8 cellular contexts compared by ENCODE assay signal in the genomic region with DNA sequence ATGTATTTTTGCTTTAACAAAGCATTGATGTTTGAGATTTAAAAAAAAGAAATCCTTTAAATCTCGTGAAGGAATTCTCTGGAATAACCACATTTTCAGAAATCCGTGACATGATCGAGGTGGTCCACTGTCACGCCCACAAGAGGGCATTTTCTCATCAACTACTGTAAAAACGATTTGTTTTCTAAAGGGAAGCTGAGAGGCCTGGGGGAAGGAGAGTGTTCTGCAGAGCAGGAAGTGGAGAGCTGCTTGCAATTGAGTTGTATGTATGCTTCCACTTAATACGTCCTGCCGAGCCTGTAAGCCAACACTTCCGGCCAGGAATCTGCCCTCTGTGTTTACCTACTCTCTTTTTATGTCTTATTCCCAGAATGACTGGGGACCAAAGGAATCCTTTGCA. TPM values are rescaled to one million over a fixed set of nuclear protein-coding genes. Genes with fewer than 3 reads are reported as not detected.
DNase-seq lines count a peak whose midpoint lies in the region; ATAC-seq, FAIRE-seq and TF ChIP-seq lines count a peak whose summit lies in the region.

No MANE protein-coding gene starts in this region.

- ATAC-seq in HG03565 (IDR thresholded peaks at IDR 0.05; ENCODE audit: unreplicated experiment) = peak; percentile 46

- intact Hi-C loops in posterior vena cava (cut with DNase I) = no loop called here

- FAIRE-seq in D721Med (lab: Jason Lieb, UNC) = no peak

- DNase-seq in D721Med (ENCODE audit: insufficient read length, low spot score) (no peak), GM20000 (ENCODE audit: low spot score) (peak; percentile 57), NOMO-1 treated with DMSO at 0.1 percent for 48 hours (lab: John Stamatoyannopoulos, UW; ENCODE audit: unreplicated experiment) (peak; percentile 78), dermis blood vessel endothelial cell (peak; percentile 79), lung microvascular endothelial cell (ENCODE audit: low read depth in 2 of 2) (peak; percentile 63 to 69), posterior vena cava (ENCODE audit: low spot score) (no peak)
- DNase-seq in activated T-cell treated with anti-CD3 and anti-CD28 coated beads, Interleukin-2, amount 50 U/mL, for 1 hour = no peak

- TF ChIP-seq CTCF in D721Med (IDR thresholded peaks at IDR 0.05; ENCODE audit: insufficient read depth, missing control alignments) (peak; percentile 27), GM20000 (IDR thresholded peaks at IDR 0.05; ENCODE audit: extremely low read depth, missing control alignments) (no peak)

RNA-seq across cellular contexts. Expression of a gene that starts 19.4 kb away (rescaled TPM):
- total RNA-seq in dermis blood vessel endothelial cell (3.7 and 5.8 TPM in 2 replicates), lung microvascular endothelial cell (1.5 and 3.4 TPM in 2 replicates), posterior vena cava (10 to 100 TPM in 1 of 2 donors, 1 to 10 TPM in 1; 9.9 to 10.6 TPM)

Comparison
In these comparisons a context has a peak if more than half of its experiments do, and no peak if none do; other contexts are left out.
1. DNase-seq: peak in GM20000 (single experiment), NOMO-1 treated with DMSO at 0.1 percent for 48 hours (single experiment), dermis blood vessel endothelial cell (single experiment) and lung microvascular endothelial cell (2 of 2); none in D721Med (single experiment), activated T-cell treated with anti-CD3 and anti-CD28 coated beads, Interleukin-2, amount 50 U/mL, for 1 hour (single experiment) and posterior vena cava (single experiment).